8 cellular contexts compared by ENCODE assay signal in the genomic region with DNA sequence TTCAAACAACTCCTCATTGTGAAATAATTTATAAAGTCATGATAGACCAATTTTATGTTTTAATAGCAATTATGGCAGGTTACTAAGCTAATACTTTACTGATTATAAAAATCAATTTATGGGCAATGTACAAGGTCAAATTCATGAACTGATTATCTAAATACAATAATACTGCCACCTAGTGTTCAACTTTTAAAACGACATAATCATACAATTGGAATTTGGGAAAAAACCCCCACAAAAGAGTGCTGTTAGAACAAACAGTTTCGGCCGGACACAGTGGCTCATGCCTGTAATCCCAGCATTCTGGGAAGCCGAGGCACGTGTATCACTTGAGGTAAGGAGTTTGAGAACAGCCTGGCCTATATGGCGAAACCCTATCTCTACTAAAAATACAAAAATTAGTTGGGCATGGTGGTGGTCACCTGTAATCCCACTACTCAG. TPM values are rescaled to one million over a fixed set of nuclear protein-coding genes. Genes with fewer than 3 reads are reported as not detected.
DNase-seq lines count a peak whose midpoint lies in the region; ATAC-seq and TF ChIP-seq lines count a peak whose summit lies in the region.

No MANE protein-coding gene starts in this region.

- no peak for TF ChIP-seq POLR2A in body of pancreas (IDR thresholded peaks at IDR 0.05)

- intact Hi-C loops in body of pancreas (cut with DNase I): loop anchor here (10.0 kb wide), 1 partner anchor 223 kb away; no protein-coding TSS in a partner anchor
- intact Hi-C loops in left lung (cut with DNase I): loop anchor here in 1 of 2 donors (5.0 kb wide), 1 partner anchor 220 kb away; no protein-coding TSS in a partner anchor

- peaks cover 0 to 3% of the 10 kb centered on the region in 2 donors for H3K36me3 ChIP-seq in body of pancreas (replicated peaks in 1 of 2; ENCODE audit: insufficient read depth in 1 of 2, low read depth in 2 of 2)
- peaks cover 0 to 39% of the 10 kb centered on the region in 2 donors for H3K36me3 ChIP-seq in left lung

- TF ChIP-seq CTCF in body of pancreas (IDR thresholded peaks at IDR 0.05) (peak; percentile 15 to 73 (median 52)), left lung (IDR thresholded peaks at IDR 0.05) (peak; percentile 41 to 54)

- 18 to 22% methylated on average over 6 of the region's 6 CpGs for WGBS in body of pancreas, 2 donors

- peak; percentile 51 for DNase-seq in NCI-H2107 treated with DMSO at 0.1 percent for 48 hours (lab: John Stamatoyannopoulos, UW; ENCODE audit: unreplicated experiment)
- DNase-seq in NCI-H2107 (lab: John Stamatoyannopoulos, UW): no peak
- DNase-seq in NCI-H1105 (lab: John Stamatoyannopoulos, UW): peak; percentile 6
- no peak for DNase-seq in body of pancreas
- no peak for DNase-seq in left lung
- DNase-seq in COLO668 (lab: John Stamatoyannopoulos, UW; ENCODE audit: unreplicated experiment): no peak
- no peak for DNase-seq in stimulated activated CD4-positive, alpha-beta T cell treated with anti-CD3 and anti-CD28 coated beads, Interleukin-4, amount 100 ng/mL, for 1 hour
- no peak for DNase-seq in caudate nucleus (lab: John Stamatoyannopoulos, UW)

- H3K27ac ChIP-seq in body of pancreas (peak overlapping the region in 2 of 4 donors; percentile 30 to 38), left lung (no peak overlapping the region), caudate nucleus (ENCODE audit: low read depth, low read length) (no peak overlapping the region)

- peaks cover 29% of the 10 kb centered on the region for H3K4me1 ChIP-seq in body of pancreas
- H3K4me1 ChIP-seq in left lung: peaks cover 0 to 53% of the 10 kb centered on the region in 2 donors

- ATAC-seq in body of pancreas (peak; percentile 38), left lung (no peak)

- H3K4me3 ChIP-seq in body of pancreas: no peak overlapping the region
- H3K4me3 ChIP-seq in left lung: no peak overlapping the region

- H3K27me3 ChIP-seq in body of pancreas: no peaks in the 10 kb centered on the region
- no peaks in the 10 kb centered on the region for H3K27me3 ChIP-seq in left lung

- H3K9me3 ChIP-seq in body of pancreas (no peaks in the 10 kb centered on the region), left lung (no peaks in the 10 kb centered on the region)

RNA-seq across cellular contexts. Expression of a gene that starts 14.0 kb away (rescaled TPM):
- total RNA-seq in body of pancreas: 10 to 100 TPM in 1 of 2 donors, 1 to 10 TPM in 1; 5.9 to 16.9 TPM
- total RNA-seq in left lung: 10 to 100 TPM; 21.6 to 22.9 TPM

Comparison
In these comparisons a context has a peak if more than half of its experiments do, and no peak if none do; other contexts are left out.
1. DNase-seq: peak in NCI-H2107 treated with DMSO at 0.1 percent for 48 hours (single experiment) and NCI-H1105 (single experiment); none in NCI-H2107 (single experiment), body of pancreas (0 of 4), left lung (0 of 2), COLO668 (single experiment), stimulated activated CD4-positive, alpha-beta T cell treated with anti-CD3 and anti-CD28 coated beads, Interleukin-4, amount 100 ng/mL, for 1 hour (single experiment) and caudate nucleus (0 of 61).